ENCODE assay signal across 28 cellular contexts in the genomic region with DNA sequence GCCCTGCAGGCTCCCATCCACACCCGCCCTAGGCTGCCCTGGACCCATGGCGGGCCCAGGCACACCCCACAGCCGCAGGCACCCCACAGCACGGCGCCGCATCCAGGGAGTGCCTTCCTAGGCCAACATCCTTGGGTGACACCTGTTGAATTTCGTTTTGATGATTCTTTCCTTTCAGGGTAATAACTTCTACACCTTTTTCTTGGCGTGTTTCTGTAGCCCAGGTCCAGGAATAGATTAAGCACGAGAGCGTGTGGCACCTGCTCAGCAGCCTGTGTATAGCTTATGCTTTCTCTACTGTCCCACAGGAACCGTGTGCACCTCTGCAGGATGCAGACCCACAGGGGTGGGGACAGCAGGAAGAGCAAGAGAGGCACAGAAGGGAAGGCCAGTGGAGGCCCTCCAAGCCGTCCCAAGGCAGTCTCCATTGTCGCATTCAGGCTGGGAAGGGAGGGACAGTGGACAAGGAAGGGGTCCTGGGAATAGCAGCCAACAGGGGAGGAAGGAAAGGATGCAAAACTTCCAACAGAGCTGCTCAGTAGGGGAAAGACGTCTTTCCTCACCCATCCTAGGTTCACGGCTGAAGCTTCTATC.
"Had no signal": no experiment of that assay in that cellular context is flagged by ENCODE, and none has a peak within 500 bp of the region (broad histone marks: within the 10 kb centered on the region; RNA-seq: fewer than 3 reads in every experiment).

No MANE protein-coding gene starts in this region.

- ATAC-seq: activated CD4-positive, CD25-positive, alpha-beta regulatory T cell treated with anti-CD3 and anti-CD28 coated beads, Interleukin-2, amount 50 U/mL, for 24 hours; activated T-helper 17 cell treated with anti-CD3 and anti-CD28 coated beads, Interleukin-2, amount 50 U/mL, for 72 hours; left cardiac atrium; naive thymus-derived CD8-positive, alpha-beta T cell; sciatic nerve had no signal

- H3K36me3 ChIP-seq: esophagus squamous epithelium, prostate gland, stomach, thyroid gland had no signal

- H3K27ac Mint-ChIP-seq: activated T-cell treated with anti-CD3 and anti-CD28 coated beads, Interleukin-2, amount 50 U/mL, for 24 hours; activated T-helper 17 cell treated with anti-CD3 and anti-CD28 coated beads, Interleukin-2, amount 50 U/mL, for 72 hours; stimulated activated memory B cell treated with anti-CD40 and anti-IgM and Interleukin-4, amounts not matched to agents 10 μg/mL and 1 μg/mL and 100 μg/mL, for 72 hours had no signal

- H3K9me3 ChIP-seq: esophagus squamous epithelium, prostate gland, stomach, thyroid gland had no signal

- H3K27ac ChIP-seq: epithelial cell of prostate, esophagus squamous epithelium, prostate gland, skin epidermis, stomach, thyroid gland, VCaP had no signal

- H3K27me3 ChIP-seq: thyroid gland had no signal

- H3K4me1 ChIP-seq: esophagus squamous epithelium, prostate gland, thyroid gland had no signal

- H3K4me3 ChIP-seq: esophagus squamous epithelium, prostate gland, skin epidermis, stomach, thyroid gland had no signal

- FAIRE-seq: astrocyte, endometrium, TTC549 had no signal

- H3K36me3 Mint-ChIP-seq: naive thymus-derived CD8-positive, alpha-beta T cell; stimulated activated memory B cell treated with anti-CD40 and anti-IgM and Interleukin-4, amounts not matched to agents 10 μg/mL and 1 μg/mL and 100 μg/mL, for 72 hours had no signal

- DNase-seq: activated CD4-positive, alpha-beta T cell treated with anti-CD3 and anti-CD28 coated beads for 48 hours; activated CD4-positive, alpha-beta T cell treated with anti-CD3 and anti-CD28 coated beads, Interleukin-2, amount 50 U/mL, for 48 hours; activated CD8-positive, alpha-beta memory T cell treated with anti-CD3 and anti-CD28 coated beads, Interleukin-2, amount 50 U/mL, for 48 hours; activated gamma-delta T cell treated with Interleukin-2 at 50 U/mL for 16 hours; activated naive CD4-positive, alpha-beta T cell treated with anti-CD3 and anti-CD28 coated beads, Interleukin-2, amount 50 U/mL, for 16 hours; activated T-cell treated with anti-CD3 and anti-CD28 coated beads, Interleukin-2, amount 50 U/mL, for 24 hours; amniotic stem cell; caudate nucleus; esophagus squamous epithelium; foreskin melanocyte; left cardiac atrium; naive thymus-derived CD8-positive, alpha-beta T cell; retina; stimulated activated CD4-positive, alpha-beta T cell treated with anti-CD3 and anti-CD28 coated beads, Interleukin-4, amount 100 ng/mL, for 4 hours; stimulated activated CD8-positive, alpha-beta memory T cell treated with anti-CD3 and anti-CD28 coated beads, Interleukin-4, amount 100 ng/mL, for 48 hours; stomach; thyroid gland had no signal

- H3K4me3 Mint-ChIP-seq: activated T-cell treated with anti-CD3 and anti-CD28 coated beads, Interleukin-2, amount 50 U/mL, for 24 hours; activated T-helper 17 cell treated with anti-CD3 and anti-CD28 coated beads, Interleukin-2, amount 50 U/mL, for 72 hours; naive thymus-derived CD8-positive, alpha-beta T cell; stimulated activated memory B cell treated with anti-CD40 and anti-IgM and Interleukin-4, amounts not matched to agents 10 μg/mL and 1 μg/mL and 100 μg/mL, for 72 hours had no signal

- H3K9me3 Mint-ChIP-seq: activated T-cell treated with anti-CD3 and anti-CD28 coated beads, Interleukin-2, amount 50 U/mL, for 24 hours; activated T-helper 17 cell treated with anti-CD3 and anti-CD28 coated beads, Interleukin-2, amount 50 U/mL, for 72 hours; stimulated activated memory B cell treated with anti-CD40 and anti-IgM and Interleukin-4, amounts not matched to agents 10 μg/mL and 1 μg/mL and 100 μg/mL, for 72 hours had no signal
